Comparison of ENCODE assay signal across 6 cellular contexts in genomic region chr14:49704471-49704870, GRCh38. TPM values are rescaled to one million over a fixed set of nuclear protein-coding genes. Genes with fewer than 3 reads are reported as not detected.
DNase-seq lines count a peak whose midpoint lies in the region; ATAC-seq, FAIRE-seq and TF ChIP-seq lines count a peak whose summit lies in the region.
"Not testable (repeated sequence)": the region's sequence is repeated elsewhere in the genome, so short reads cannot be mapped to it uniquely, and the experiment has no call there.

No MANE protein-coding gene starts in this region.

- not testable (repeated sequence) for H3K9me1 ChIP-seq in K562 (ENCODE audit: control insufficient read depth, insufficient read depth, low read length)

- not testable (repeated sequence) for H3K4me3 Mint-ChIP-seq in T-helper 17 cell; activated T-helper 17 cell treated with anti-CD3 and anti-CD28 coated beads, Interleukin-2, amount 50 U/mL, for 72 hours

- not testable (repeated sequence) for TF ChIP-seq RAD21 in K562 (CRISPR knock-in tag; conservative IDR thresholded peaks at IDR 0.05 in 1 of 2, IDR thresholded peaks at IDR 0.05 in 1 of 2); HepG2 (CRISPR knock-in tag; IDR thresholded peaks at IDR 0.05)

- not testable (repeated sequence) for TF ChIP-seq CTCF in K562 (IDR thresholded peaks at IDR 0.05 in 2 of 3, conservative IDR thresholded peaks at IDR 0.05 in 1 of 3; ENCODE audit: insufficient read depth in 2 of 3, low read depth in 1 of 3, low read length in 3 of 3); HepG2 (CRISPR knock-in tag; IDR thresholded peaks at IDR 0.05)

- BruUV-seq in K562 (replicated peaks; lab: Mats Ljungman, UMichigan); HepG2 (replicated peaks; lab: Mats Ljungman, UMichigan): not testable (repeated sequence)

- POLR2A ChIA-PET in K562 (lab: Yijun Ruan, JAX) (interaction anchor here (1.0 kb wide), 1 partner anchor 11 kb away, joined by 3 read pairs; the partner anchor contains the start of gene KLHDC1), HepG2 (lab: Yijun Ruan, JAX) (interaction anchor here (0.6 kb wide), 1 partner anchor 69 kb away, joined by 3 read pairs; no protein-coding TSS in a partner anchor)

- TF ChIP-seq EP300 in K562 (IDR thresholded peaks at IDR 0.05; ENCODE audit: low read length); HepG2 (IDR thresholded peaks at IDR 0.05; ENCODE audit: low read depth in 2 of 2, low read length in 2 of 2); HepG2 (CRISPR knock-in tag; IDR thresholded peaks at IDR 0.05; ENCODE audit: borderline replicate concordance): not testable (repeated sequence)

- not testable (repeated sequence) for H3K9ac ChIP-seq in BLaER1; BLaER1 treated with 17β-estradiol and CSF1 and Interleukin-3, amounts not matched to agents 10 nM and 100 nM; K562 (ENCODE audit: insufficient read depth in 1 of 2, low read depth in 2 of 2, low read length in 2 of 2); HepG2 (ENCODE audit: insufficient read depth, low read depth, low read length)

- not testable (repeated sequence) for H3K9me3 ChIP-seq in BLaER1; BLaER1 treated with 17β-estradiol and CSF1 and Interleukin-3, amounts not matched to agents 10 nM and 100 nM (replicated peaks in 1 of 11); T-helper 17 cell (ENCODE audit: control insufficient read depth, low read length, poor library complexity, severe bottlenecking); K562 (replicated peaks; ENCODE audit: control insufficient read depth, insufficient read depth, low read depth, low read length); HepG2 (ENCODE audit: low read length)

- H3K9me3 Mint-ChIP-seq in activated T-helper 17 cell treated with anti-CD3 and anti-CD28 coated beads, Interleukin-2, amount 50 U/mL, for 72 hours: not testable (repeated sequence)

- H3K27me3 Mint-ChIP-seq in T-helper 17 cell; activated T-helper 17 cell treated with anti-CD3 and anti-CD28 coated beads, Interleukin-2, amount 50 U/mL, for 72 hours: not testable (repeated sequence)

- FAIRE-seq in K562 (lab: Jason Lieb, UNC); HepG2 (lab: Jason Lieb, UNC): not testable (repeated sequence)

- H3K27me3 ChIP-seq in BLaER1; BLaER1 treated with 17β-estradiol and CSF1 and Interleukin-3, amounts not matched to agents 10 nM and 100 nM; K562 (ENCODE audit: control insufficient read depth in 2 of 2, insufficient read depth in 2 of 2, low read length in 2 of 2); HepG2 (ENCODE audit: control insufficient read depth in 1 of 2, insufficient read depth in 2 of 2, low read length in 2 of 2): not testable (repeated sequence)

- H4K20me1 ChIP-seq in BLaER1; BLaER1 treated with 17β-estradiol and CSF1 and Interleukin-3, amounts not matched to agents 10 nM and 100 nM; K562 (replicated peaks; ENCODE audit: control insufficient read depth, insufficient read depth, low read length); HepG2 (ENCODE audit: insufficient read depth, low read length): not testable (repeated sequence)

- H3K4me1 ChIP-seq in BLaER1 (peaks cover 14% of the 10 kb centered on the region), HepG2 (ENCODE audit: insufficient read depth, low read length) (peaks cover 18% of the 10 kb centered on the region)
- peaks cover 9 to 18% (median 14%) of the 10 kb centered on the region in 10 experiments; a peak in 18 of 20 replicates for H3K4me1 ChIP-seq in BLaER1 treated with 17β-estradiol and CSF1 and Interleukin-3, amounts not matched to agents 10 nM and 100 nM
- H3K4me1 ChIP-seq in K562 (replicated peaks in 1 of 2; ENCODE audit: control insufficient read depth in 2 of 2, insufficient read depth in 2 of 2, low read length in 2 of 2): not testable (repeated sequence)

- 50% methylated on average over 3 of the region's 4 CpGs for WGBS in K562 (ENCODE audit: insufficient coverage, low coverage, missing lambda C conversion rate)
- WGBS in HepG2 (ENCODE audit: low lambda C conversion rate): 18% methylated on average over 4 of the region's 4 CpGs

- not testable (repeated sequence) for H3K36me3 Mint-ChIP-seq in T-helper 17 cell (ENCODE audit: low read depth); activated T-helper 17 cell treated with anti-CD3 and anti-CD28 coated beads, Interleukin-2, amount 50 U/mL, for 72 hours (ENCODE audit: low read depth)

- not testable (repeated sequence) for H3K4me1 Mint-ChIP-seq in T-helper 17 cell; activated T-helper 17 cell treated with anti-CD3 and anti-CD28 coated beads, Interleukin-2, amount 50 U/mL, for 72 hours

- ATAC-seq in T-helper 17 cell; activated T-helper 17 cell treated with anti-CD3 and anti-CD28 coated beads, Interleukin-2, amount 50 U/mL, for 72 hours (replicated peaks); K562; HepG2: not testable (repeated sequence)

- intact Hi-C loops in K562 (cut with micrococcal nuclease); HepG2 (cut with micrococcal nuclease; ENCODE audit: unreplicated experiment): not testable (repeated sequence)

- H2AFZ ChIP-seq in K562 (ENCODE audit: low read depth, low read length); HepG2 (ENCODE audit: low read length): not testable (repeated sequence)

- CTCF ChIA-PET in K562 (lab: Yijun Ruan, JAX; ENCODE audit: low intra/inter-chr PET ratio); HepG2 (lab: Yijun Ruan, JAX; ENCODE audit: low intra/inter-chr PET ratio, low total read pairs): not testable (repeated sequence)

- not testable (repeated sequence) for TF ChIP-seq POLR2A in K562 (conservative IDR thresholded peaks at IDR 0.05); HepG2 (IDR thresholded peaks at IDR 0.05; ENCODE audit: insufficient read depth in 1 of 2, low read depth in 2 of 2, low read length in 2 of 2)

- H3K36me3 ChIP-seq in BLaER1; K562 (ENCODE audit: control insufficient read depth, insufficient read depth, low read length); HepG2 (replicated peaks in 1 of 2; ENCODE audit: control insufficient read depth in 1 of 2, insufficient read depth in 2 of 2, low read length in 2 of 2): not testable (repeated sequence)
- peaks cover 0 to 15% (median 3%) of the 10 kb centered on the region in 11 experiments; a peak in 8 of 22 replicates for H3K36me3 ChIP-seq in BLaER1 treated with 17β-estradiol and CSF1 and Interleukin-3, amounts not matched to agents 10 nM and 100 nM

- peak overlapping the region; percentile 16 for H3K27ac Mint-ChIP-seq in T-helper 17 cell
- peak overlapping the region; percentile 20 for H3K27ac Mint-ChIP-seq in activated T-helper 17 cell treated with anti-CD3 and anti-CD28 coated beads, Interleukin-2, amount 50 U/mL, for 72 hours

- H3K79me2 ChIP-seq in K562 (ENCODE audit: control insufficient read depth, insufficient read depth, low read length); HepG2 (ENCODE audit: insufficient read depth, low read length): not testable (repeated sequence)

- H3K27ac ChIP-seq in BLaER1; K562 (ENCODE audit: extremely low read depth, low read depth, low read length); HepG2 (ENCODE audit: extremely low read length, insufficient read depth, low read length): not testable (repeated sequence)
- peak overlapping the region in 9 of 11 experiments; percentile 4 to 59 (median 51); a peak in 13 of 22 replicates for H3K27ac ChIP-seq in BLaER1 treated with 17β-estradiol and CSF1 and Interleukin-3, amounts not matched to agents 10 nM and 100 nM

- H3K4me3 ChIP-seq in BLaER1; BLaER1 treated with 17β-estradiol and CSF1 and Interleukin-3, amounts not matched to agents 10 nM and 100 nM; K562; HepG2 (replicated peaks in 1 of 3; ENCODE audit: insufficient read depth in 1 of 3, low read depth in 2 of 3, low read length in 3 of 3): not testable (repeated sequence)

- H3K4me2 ChIP-seq in BLaER1: peak overlapping the region; percentile 37; the same call in 1 of the 2 replicates
- H3K4me2 ChIP-seq in BLaER1 treated with 17β-estradiol and CSF1 and Interleukin-3, amounts not matched to agents 10 nM and 100 nM: peak overlapping the region in 10 of 11 experiments; percentile 1 to 49 (median 29); a peak in 15 of 22 replicates
- not testable (repeated sequence) for H3K4me2 ChIP-seq in K562 (ENCODE audit: insufficient read depth, low read length); HepG2 (ENCODE audit: low read depth, low read length)

- in situ Hi-C loops in K562 (cut with MboI); HepG2 (cut with HindIII; ENCODE audit: extremely low pct_ligation_motif_present, low pct_unique_long_range_greater_than_20kb): not testable (repeated sequence)

- not testable (repeated sequence) for DNase-seq in T-helper 17 cell; K562 (ENCODE audit: extremely low read depth in 1 of 4, low spot score in 3 of 4); HepG2 (ENCODE audit: low spot score)

RNA-seq across cellular contexts. Expression of gene KLHDC1, which starts 11.6 kb away (rescaled TPM):
- total RNA-seq in T-helper 17 cell (1 to 10 TPM; 7.4 to 7.5 TPM), K562 (2014; rRNA removed) (0.08 and 0.41 TPM in 2 replicates), K562 (2014; rRNA removed; fragmentation: Illumina TruSeq; extraction: Trizol) (0.10 and 0.15 TPM in 2 replicates), K562 (2015; rRNA removed; fragmentation: Illumina TruSeq; extraction: Trizol) (0.11 and 0.19 TPM in 2 replicates), K562 (2021) (0.22 TPM in 2 replicates), HepG2 (2016; rRNA removed; fragmentation: Illumina TruSeq; extraction: Trizol) (0.11 TPM in 1 of 2 replicates, not detected in the other)
- total RNA-seq in activated T-helper 17 cell treated with anti-CD3 and anti-CD28 coated beads, Interleukin-2, amount 50 U/mL, for 72 hours: 1 to 10 TPM in 1 of 2 donors, under 1 TPM in 1; 0.97 to 1.5 TPM
- total RNA-seq in K562 (2011; cell fraction: chromatin; rRNA removed; ENCODE audit: low replicate concordance): 0.14 and 0.25 TPM in 2 replicates
- total RNA-seq in K562 (2011; cell fraction: nucleolus; rRNA removed): not detected in 2 replicates
- total RNA-seq in K562 (2011; cell fraction: nucleoplasm; rRNA removed): 0.15 and 0.31 TPM in 2 replicates
- polyA plus RNA-seq in K562 (2011; rRNA removed) (0.20 TPM in 2 replicates), K562 (2014; fragmentation: Illumina TruSeq; extraction: Trizol) (0.18 and 0.19 TPM in 2 replicates), K562 (2014; fragmentation: Nextera tagmentation; extraction: Ambion mirVana) (under 1 TPM; 0.08 to 0.20 TPM), K562 (2014; rRNA removed) (0.11 and 0.34 TPM in 2 replicates), HepG2 (2011; rRNA removed) (0.08 TPM in 1 of 2 replicates, not detected in the other)
- 0.09 TPM in 1 of 2 replicates, not detected in the other for polyA plus RNA-seq in K562 (2011; cell fraction: cytosol; rRNA removed)
- 0.20 and 0.27 TPM in 2 replicates for polyA plus RNA-seq in K562 (2011; cell fraction: nucleus; rRNA removed)
- polyA plus RNA-seq in K562 (2012): 0.23 and 0.53 TPM in 2 replicates
- polyA minus RNA-seq in K562 (2011; rRNA and poly(A)+ RNA removed): 0.12 and 0.42 TPM in 2 replicates
- not detected in 2 replicates for polyA minus RNA-seq in K562 (2011; cell fraction: cytosol; rRNA and poly(A)+ RNA removed)
- 0.40 TPM in 1 of 2 replicates, not detected in the other for polyA minus RNA-seq in K562 (2011; cell fraction: nucleus; rRNA and poly(A)+ RNA removed)
- total RNA-seq in HepG2 (2016; cell fraction: cytosol; rRNA removed; fragmentation: Illumina TruSeq; extraction: Trizol; ENCODE audit: low read depth): 0.61 and 0.62 TPM in 2 replicates
- 0.15 and 0.31 TPM in 2 replicates for total RNA-seq in HepG2 (2016; cell fraction: insoluble cytoplasmic fraction; rRNA removed; fragmentation: Illumina TruSeq; extraction: Trizol)
- 0.52 TPM in 1 of 2 replicates, not detected in the other for total RNA-seq in HepG2 (2016; cell fraction: membrane; rRNA removed; fragmentation: Illumina TruSeq; extraction: Trizol)
- not detected in 2 replicates for total RNA-seq in HepG2 (2016; cell fraction: nucleus; rRNA removed; fragmentation: Illumina TruSeq; extraction: Trizol)
- 0.12 TPM in 1 of 2 replicates, not detected in the other for polyA plus RNA-seq in HepG2 (2011; cell fraction: cytosol; rRNA removed)
- polyA plus RNA-seq in HepG2 (2011; cell fraction: nucleus; rRNA removed): 0.09 TPM in 1 of 2 replicates, not detected in the other
- 0.16 and 0.19 TPM in 2 replicates for polyA plus RNA-seq in HepG2 (2012)
- 0.31 TPM in 1 of 2 replicates, not detected in the other for polyA plus RNA-seq in HepG2 (2016; cell fraction: cytosol; fragmentation: Illumina TruSeq; extraction: Trizol; ENCODE audit: low read depth)
- not detected in 2 replicates for polyA plus RNA-seq in HepG2 (2016; cell fraction: insoluble cytoplasmic fraction; fragmentation: Illumina TruSeq; extraction: Trizol; ENCODE audit: low read depth)
- not detected in 2 replicates for polyA plus RNA-seq in HepG2 (2016; cell fraction: membrane; fragmentation: Illumina TruSeq; extraction: Trizol; ENCODE audit: low read depth)
- not detected in 2 replicates for polyA plus RNA-seq in HepG2 (2016; cell fraction: nucleus; fragmentation: Illumina TruSeq; extraction: Trizol; ENCODE audit: insufficient read depth, low read depth)
- polyA minus RNA-seq in HepG2 (2011; rRNA and poly(A)+ RNA removed; ENCODE audit: low replicate concordance): not detected in 2 replicates
- polyA minus RNA-seq in HepG2 (2011; cell fraction: cytosol; rRNA and poly(A)+ RNA removed): not detected in 2 replicates
- 0.52 TPM in 1 of 2 replicates, not detected in the other for polyA minus RNA-seq in HepG2 (2011; cell fraction: nucleus; rRNA and poly(A)+ RNA removed)

RNA-seq across cellular contexts. Expression of gene POLE2, which starts 16.5 kb away (rescaled TPM):
- total RNA-seq in T-helper 17 cell (1 to 10 TPM; 1.0 to 2.2 TPM), K562 (2014; rRNA removed) (30.7 and 32.2 TPM in 2 replicates), K562 (2014; rRNA removed; fragmentation: Illumina TruSeq; extraction: Trizol) (61.6 and 65.8 TPM in 2 replicates), K562 (2015; rRNA removed; fragmentation: Illumina TruSeq; extraction: Trizol) (49.7 and 54.6 TPM in 2 replicates), K562 (2021) (34.6 and 37.7 TPM in 2 replicates), HepG2 (2016; rRNA removed; fragmentation: Illumina TruSeq; extraction: Trizol) (37.0 and 41.3 TPM in 2 replicates)
- total RNA-seq in activated T-helper 17 cell treated with anti-CD3 and anti-CD28 coated beads, Interleukin-2, amount 50 U/mL, for 72 hours: 10 to 100 TPM; 33.5 to 46.8 TPM
- 73.6 and 144 TPM in 2 replicates for total RNA-seq in K562 (2011; cell fraction: chromatin; rRNA removed; ENCODE audit: low replicate concordance)
- 36.7 and 47.6 TPM in 2 replicates for total RNA-seq in K562 (2011; cell fraction: nucleolus; rRNA removed)
- 69.2 and 76.6 TPM in 2 replicates for total RNA-seq in K562 (2011; cell fraction: nucleoplasm; rRNA removed)
- polyA plus RNA-seq in K562 (2011; rRNA removed) (60.1 and 78.4 TPM in 2 replicates), K562 (2014; fragmentation: Illumina TruSeq; extraction: Trizol) (56.4 and 70.8 TPM in 2 replicates), K562 (2014; fragmentation: Nextera tagmentation; extraction: Ambion mirVana) (10 to 100 TPM; 53.8 to 55.4 TPM), K562 (2014; rRNA removed) (55.5 and 64.9 TPM in 2 replicates), HepG2 (2011; rRNA removed) (9.7 and 16.6 TPM in 2 replicates)
- polyA plus RNA-seq in K562 (2011; cell fraction: cytosol; rRNA removed): 29.5 and 40.5 TPM in 2 replicates
- 57.2 and 73.1 TPM in 2 replicates for polyA plus RNA-seq in K562 (2011; cell fraction: nucleus; rRNA removed)
- 23.4 and 36.2 TPM in 2 replicates for polyA plus RNA-seq in K562 (2012)
- 52.4 and 56.8 TPM in 2 replicates for polyA minus RNA-seq in K562 (2011; rRNA and poly(A)+ RNA removed)
- polyA minus RNA-seq in K562 (2011; cell fraction: cytosol; rRNA and poly(A)+ RNA removed): 10.1 and 12.4 TPM in 2 replicates
- 29.9 and 36.2 TPM in 2 replicates for polyA minus RNA-seq in K562 (2011; cell fraction: nucleus; rRNA and poly(A)+ RNA removed)
- 31.1 and 31.4 TPM in 2 replicates for total RNA-seq in HepG2 (2016; cell fraction: cytosol; rRNA removed; fragmentation: Illumina TruSeq; extraction: Trizol; ENCODE audit: low read depth)
- 40.2 and 40.4 TPM in 2 replicates for total RNA-seq in HepG2 (2016; cell fraction: insoluble cytoplasmic fraction; rRNA removed; fragmentation: Illumina TruSeq; extraction: Trizol)
- total RNA-seq in HepG2 (2016; cell fraction: membrane; rRNA removed; fragmentation: Illumina TruSeq; extraction: Trizol): 17.9 and 20.6 TPM in 2 replicates
- 36.9 and 37.3 TPM in 2 replicates for total RNA-seq in HepG2 (2016; cell fraction: nucleus; rRNA removed; fragmentation: Illumina TruSeq; extraction: Trizol)
- 5.1 and 5.5 TPM in 2 replicates for polyA plus RNA-seq in HepG2 (2011; cell fraction: cytosol; rRNA removed)
- 15.5 and 19.0 TPM in 2 replicates for polyA plus RNA-seq in HepG2 (2011; cell fraction: nucleus; rRNA removed)
- polyA plus RNA-seq in HepG2 (2012): 2.3 and 8.2 TPM in 2 replicates
- 5.4 and 6.7 TPM in 2 replicates for polyA plus RNA-seq in HepG2 (2016; cell fraction: cytosol; fragmentation: Illumina TruSeq; extraction: Trizol; ENCODE audit: low read depth)
- polyA plus RNA-seq in HepG2 (2016; cell fraction: insoluble cytoplasmic fraction; fragmentation: Illumina TruSeq; extraction: Trizol; ENCODE audit: low read depth): 33.0 and 34.7 TPM in 2 replicates
- 10.3 and 12.0 TPM in 2 replicates for polyA plus RNA-seq in HepG2 (2016; cell fraction: membrane; fragmentation: Illumina TruSeq; extraction: Trizol; ENCODE audit: low read depth)
- 38.0 and 42.8 TPM in 2 replicates for polyA plus RNA-seq in HepG2 (2016; cell fraction: nucleus; fragmentation: Illumina TruSeq; extraction: Trizol; ENCODE audit: insufficient read depth, low read depth)
- polyA minus RNA-seq in HepG2 (2011; rRNA and poly(A)+ RNA removed; ENCODE audit: low replicate concordance): 11.9 and 26.9 TPM in 2 replicates
- 2.1 and 2.3 TPM in 2 replicates for polyA minus RNA-seq in HepG2 (2011; cell fraction: cytosol; rRNA and poly(A)+ RNA removed)
- 12.2 and 24.7 TPM in 2 replicates for polyA minus RNA-seq in HepG2 (2011; cell fraction: nucleus; rRNA and poly(A)+ RNA removed)

Comparison
In these comparisons a context has a peak if more than half of its experiments do, and no peak if none do; other contexts are left out.
1. RNA of gene POLE2, which starts 16.5 kb away (total RNA-seq): 30.7 to 144 TPM in K562, 33.5 to 46.8 TPM in activated T-helper 17 cell treated with anti-CD3 and anti-CD28 coated beads, Interleukin-2, amount 50 U/mL, for 72 hours and 17.9 to 41.3 TPM in HepG2; 1.0 to 2.2 TPM in T-helper 17 cell; every median in the first group is over 4 times any median in the second.